In the genomic region with DNA sequence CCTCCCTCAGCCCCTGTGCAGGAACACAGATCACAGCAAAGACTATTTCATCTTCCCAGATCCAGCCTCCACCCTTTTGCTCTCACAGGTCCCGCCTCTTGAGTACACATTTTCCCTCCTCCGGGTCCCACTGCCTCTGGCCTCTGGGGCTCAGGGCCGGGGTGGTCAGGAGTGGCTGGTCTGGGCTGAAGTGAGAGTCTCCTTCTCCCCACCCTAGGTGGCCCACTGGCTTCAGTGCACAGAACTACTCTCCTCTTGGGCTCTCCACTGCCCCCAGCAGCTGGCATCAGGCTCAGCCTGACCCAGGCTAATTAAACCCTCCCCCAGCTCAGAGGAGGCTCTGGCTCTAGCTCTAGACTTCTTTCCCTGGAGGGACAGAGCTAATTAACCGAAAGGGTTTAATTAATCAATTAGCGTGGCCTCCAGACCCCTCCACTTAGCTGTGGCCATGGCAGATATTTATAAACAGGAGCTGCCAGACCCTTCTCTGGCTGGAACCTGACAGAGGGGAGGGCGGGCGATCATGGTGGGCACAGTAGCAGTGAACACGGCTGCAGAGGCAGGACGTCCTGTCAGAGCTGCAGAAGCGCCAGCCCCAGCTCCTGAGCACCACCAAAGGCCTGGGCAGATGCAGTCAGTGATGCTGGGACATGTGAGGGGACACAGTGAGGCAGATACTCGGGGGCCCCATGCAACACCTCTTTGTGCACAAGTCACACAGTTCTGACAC, we compare ENCODE assay signal across 9 cellular contexts. TPM values are rescaled to one million over a fixed set of nuclear protein-coding genes. Genes with fewer than 3 reads are reported as not detected.
A peak's percentile ranks its signal among the peaks of the same experiment; 100 is the strongest.
DNase-seq lines count a peak whose midpoint lies in the region; ATAC-seq and TF ChIP-seq lines count a peak whose summit lies in the region.
"Had no signal": no experiment of that assay in that cellular context is flagged by ENCODE, and none has a peak within 500 bp of the region (broad histone marks: within the 10 kb centered on the region; RNA-seq: fewer than 3 reads in every experiment).

No MANE protein-coding gene starts in this region.

- no peak overlapping the region for H3K4me3 Mint-ChIP-seq in WTC11

- H3K9me3 Mint-ChIP-seq in WTC11, result no peaks in the 10 kb centered on the region

- H3K36me3 Mint-ChIP-seq in WTC11, result no peaks in the 10 kb centered on the region

- TF ChIP-seq CTCF in WTC11 (IDR thresholded peaks at IDR 0.05), result no peak

- ATAC-seq in WTC11 (peak; percentile 46), left ventricle myocardium superior (peak; percentile 34)

- CTCF ChIA-PET in WTC11 (lab: Charles Lee), result interaction anchor here (0.8 to 8.0 kb wide), 15 partner anchors 8 to 344 kb away, joined by 3 to 115 read pairs (median 4); partner anchors contain the start of genes ABHD14B and DUSP7

- POLR2A ChIA-PET in WTC11 (lab: Charles Lee), result no interaction called here

- DNase-seq in NCI-H1694 treated with DMSO at 0.1 percent for 48 hours (lab: John Stamatoyannopoulos, UW) (peak; percentile 5), NCI-H1694 (lab: John Stamatoyannopoulos, UW) (no peak), WTC11 (ENCODE audit: low spot score) (peak; percentile 41), left ventricle myocardium superior (no peak), superior temporal gyrus (ENCODE audit: extremely low spot score) (peak; percentile 89), T-helper 9 cell (no peak), NCI-H526 treated with DMSO at 0.1 percent for 48 hours (lab: John Stamatoyannopoulos, UW) (no peak)
- DNase-seq in activated effector memory CD4-positive, alpha-beta T cell treated with Interleukin-2 at 50 U/mL for 16 hours, result no peak
- DNase-seq: esophagus squamous epithelium had no signal

- intact Hi-C loops in left ventricle myocardium superior (cut with micrococcal nuclease), result no loop called here

- no peak overlapping the region for H3K27ac Mint-ChIP-seq in WTC11

- no peaks in the 10 kb centered on the region for H3K27me3 Mint-ChIP-seq in WTC11 (ENCODE audit: low read depth)

- peaks cover 9% of the 10 kb centered on the region for H3K4me1 Mint-ChIP-seq in WTC11

TF ChIP-seq in WTC11, 78 proteins besides CTCF, POLR2A, EP300 and RAD21:
- TF ChIP-seq CREB1 (CRISPR knock-in tag; IDR thresholded peaks at IDR 0.05) (no peak), ZNF219 (CRISPR knock-in tag; IDR thresholded peaks at IDR 0.05; ENCODE audit: borderline replicate concordance) (no peak), SMAD3 (CRISPR knock-in tag; IDR thresholded peaks at IDR 0.05; ENCODE audit: borderline replicate concordance) (no peak), NFE2L1 (CRISPR knock-in tag; IDR thresholded peaks at IDR 0.05) (no peak), USF2 (CRISPR knock-in tag; IDR thresholded peaks at IDR 0.05) (no peak), ZNF416 (CRISPR knock-in tag; IDR thresholded peaks at IDR 0.05) (no peak), RORB (CRISPR knock-in tag; IDR thresholded peaks at IDR 0.05) (no peak), GRHL2 (CRISPR knock-in tag; IDR thresholded peaks at IDR 0.05; ENCODE audit: insufficient replicate concordance, severe bottlenecking) (no peak), JUN (CRISPR knock-in tag; IDR thresholded peaks at IDR 0.05) (no peak), ZNF138 (CRISPR knock-in tag; conservative IDR thresholded peaks at IDR 0.05) (no peak), ZBTB21 (CRISPR knock-in tag; IDR thresholded peaks at IDR 0.05; ENCODE audit: borderline replicate concordance) (no peak)
- TF ChIP-seq, protein P1, sequence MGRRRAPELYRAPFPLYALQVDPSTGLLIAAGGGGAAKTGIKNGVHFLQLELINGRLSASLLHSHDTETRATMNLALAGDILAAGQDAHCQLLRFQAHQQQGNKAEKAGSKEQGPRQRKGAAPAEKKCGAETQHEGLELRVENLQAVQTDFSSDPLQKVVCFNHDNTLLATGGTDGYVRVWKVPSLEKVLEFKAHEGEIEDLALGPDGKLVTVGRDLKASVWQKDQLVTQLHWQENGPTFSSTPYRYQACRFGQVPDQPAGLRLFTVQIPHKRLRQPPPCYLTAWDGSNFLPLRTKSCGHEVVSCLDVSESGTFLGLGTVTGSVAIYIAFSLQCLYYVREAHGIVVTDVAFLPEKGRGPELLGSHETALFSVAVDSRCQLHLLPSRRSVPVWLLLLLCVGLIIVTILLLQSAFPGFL (CRISPR knock-in tag; IDR thresholded peaks at IDR 0.05; ENCODE audit: borderline replicate concordance), result no peak

RNA-seq across cellular contexts. Expression of gene DUSP7, which starts 15.1 kb away (rescaled TPM):
- total RNA-seq in WTC11 (2021) (15.9 to 18.8 TPM (median 16.2 TPM) in 3 replicates), left ventricle myocardium superior (25.2 TPM)

RNA-seq across cellular contexts. Expression of gene RPL29, which starts 45.6 kb away (rescaled TPM):
- 1,343 to 1,592 TPM (median 1,542 TPM) in 3 replicates for total RNA-seq in WTC11 (2021)
- 663 TPM for total RNA-seq in left ventricle myocardium superior

RNA-seq across cellular contexts. Expression of gene ACY1, which starts 57.9 kb away (rescaled TPM):
- total RNA-seq in WTC11 (2021), result 53.8 to 66.3 TPM (median 61.6 TPM) in 3 replicates
- total RNA-seq in left ventricle myocardium superior, result 18.5 TPM

Comparison
In these comparisons a context has a peak if more than half of its experiments do, and no peak if none do; other contexts are left out.
1. DNase-seq: peak in NCI-H1694 treated with DMSO at 0.1 percent for 48 hours (single experiment), WTC11 (single experiment) and superior temporal gyrus (single experiment); none in NCI-H1694 (single experiment), left ventricle myocardium superior (single experiment), T-helper 9 cell (single experiment), NCI-H526 treated with DMSO at 0.1 percent for 48 hours (single experiment) and activated effector memory CD4-positive, alpha-beta T cell treated with Interleukin-2 at 50 U/mL for 16 hours (single experiment).